Comparison of ENCODE assay signal across 17 cellular contexts in the genomic region with DNA sequence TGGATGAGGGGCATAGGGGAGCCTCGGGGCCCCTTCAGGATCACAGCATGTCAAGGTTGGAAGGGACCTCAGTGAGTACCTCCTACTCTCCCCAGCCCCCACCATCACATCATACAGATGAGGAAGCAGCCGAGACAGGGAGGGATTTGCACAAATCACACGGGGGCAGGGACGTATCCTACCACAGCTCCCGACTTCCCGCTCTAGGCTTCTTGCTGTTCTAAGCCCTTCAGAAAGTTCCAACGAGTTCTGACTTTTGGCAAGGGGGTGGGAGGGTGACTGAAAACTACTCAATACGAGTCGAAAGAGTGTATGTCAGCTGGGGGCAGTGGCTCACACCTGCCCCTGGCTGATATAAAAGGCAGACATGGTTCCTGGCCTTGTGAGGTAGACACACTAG. TPM values are rescaled to one million over a fixed set of nuclear protein-coding genes. Genes with fewer than 3 reads are reported as not detected.
DNase-seq lines count a peak whose midpoint lies in the region; FAIRE-seq and TF ChIP-seq lines count a peak whose summit lies in the region.
"Had no signal": no experiment of that assay in that cellular context is flagged by ENCODE, and none has a peak within 500 bp of the region (broad histone marks: within the 10 kb centered on the region; RNA-seq: fewer than 3 reads in every experiment).

No MANE protein-coding gene starts in this region.

- 67% methylated on average over 9 of the region's 9 CpGs for WGBS in SK-N-SH (ENCODE audit: low lambda C conversion rate)

- H2AFZ ChIP-seq in astrocyte (ENCODE audit: low read depth, low read length) = no peak overlapping the region
- H2AFZ ChIP-seq in osteoblast (ENCODE audit: low read length) = no peak overlapping the region
- no peak overlapping the region for H2AFZ ChIP-seq in SK-N-SH (ENCODE audit: low read depth)

- H3K4me3 ChIP-seq in astrocyte (ENCODE audit: insufficient read depth, low read depth, low read length) (no peak overlapping the region), osteoblast (ENCODE audit: insufficient read depth, low read length) (no peak overlapping the region), SK-N-SH (ENCODE audit: low read depth in 2 of 2, low read length in 1 of 2) (no peak overlapping the region)

- TF ChIP-seq EP300 in SK-N-SH (IDR thresholded peaks at IDR 0.05; ENCODE audit: borderline replicate concordance in 1 of 2, low read depth in 1 of 2, low read length in 1 of 2) = no peak

- H3K36me3 Mint-ChIP-seq in astrocyte (ENCODE audit: low read depth, unreplicated experiment) = no peaks in the 10 kb centered on the region

- no peaks in the 10 kb centered on the region for H3K9me2 ChIP-seq in SK-N-SH

- CTCF ChIA-PET in SK-N-SH (lab: Yijun Ruan, JAX) = interaction anchor here (0.7 to 19.7 kb wide), 9 partner anchors 15 to 220 kb away, joined by 3 to 955 read pairs (median 4); a partner anchor contains a TSS

- TF ChIP-seq CTCF in astrocyte (IDR thresholded peaks at IDR 0.05; ENCODE audit: insufficient read depth, low read depth, low read length) = no peak
- TF ChIP-seq CTCF in osteoblast (IDR thresholded peaks at IDR 0.05; ENCODE audit: extremely low read depth, low read depth, low read length) = no peak
- no peak for TF ChIP-seq CTCF in SK-N-SH (IDR thresholded peaks at IDR 0.05)

- H3K4me2 ChIP-seq in astrocyte (ENCODE audit: low read length) (no peak overlapping the region), osteoblast (ENCODE audit: insufficient read depth, low read length) (no peak overlapping the region), SK-N-SH (no peak overlapping the region)

- H3K9ac ChIP-seq in astrocyte (ENCODE audit: low read length) = no peak overlapping the region
- H3K9ac ChIP-seq in SK-N-SH = no peak overlapping the region

- FAIRE-seq in astrocyte (lab: Jason Lieb, UNC) = no peak

- DNase-seq in CD1c-positive myeloid dendritic cell (ENCODE audit: extremely low spot score) (peak; percentile 55), KBM-7 (peak; percentile 59), astrocyte (ENCODE audit: low read depth) (no peak), osteoblast (ENCODE audit: insufficient read length, low spot score, missing footprints) (peak; percentile 0), activated gamma-delta T cell (lab: John Stamatoyannopoulos, UW) (no peak), cerebellum (ENCODE audit: low spot score) (no peak), SK-N-SH (no peak)
- DNase-seq: DMS153; EL; HCEC 1CT; NCI-H146; NCI-H2081 treated with DMSO at 0.1 percent for 48 hours; NCI-H226; NCI-H526; NK-92 treated with Interleukin-12 subunit alpha and Interleukin-12 subunit beta, amount 100 ng/mL, for 24 hours; Right ventricle myocardium superior had no signal

- no peak overlapping the region for H3K27ac ChIP-seq in astrocyte (ENCODE audit: low read depth, low read length)
- no peak overlapping the region for H3K27ac ChIP-seq in osteoblast (ENCODE audit: low read depth, low read length)
- no peak overlapping the region for H3K27ac ChIP-seq in SK-N-SH (ENCODE audit: low read depth in 2 of 2, low read length in 1 of 2)

- H3K9me3 Mint-ChIP-seq in astrocyte (ENCODE audit: unreplicated experiment) = no peaks in the 10 kb centered on the region

- H3K9me3 ChIP-seq in astrocyte (ENCODE audit: insufficient read depth, low read depth, low read length) = no peaks in the 10 kb centered on the region
- no peaks in the 10 kb centered on the region for H3K9me3 ChIP-seq in osteoblast (ENCODE audit: low read depth, low read length)
- H3K9me3 ChIP-seq in SK-N-SH = no peaks in the 10 kb centered on the region

- POLR2A ChIA-PET in SK-N-SH (lab: Yijun Ruan, JAX) = interaction anchor here (0.6 kb wide), 1 partner anchor 658 kb away, joined by 3 read pairs; a partner anchor contains a TSS

- H3K27me3 Mint-ChIP-seq in astrocyte (ENCODE audit: low read depth, unreplicated experiment) = no peaks in the 10 kb centered on the region
- H3K27me3 Mint-ChIP-seq: B cell had no signal

- H3K27me3 ChIP-seq in astrocyte (ENCODE audit: insufficient read depth, low read length) (peaks cover 3% of the 10 kb centered on the region), osteoblast (ENCODE audit: insufficient read depth, low read length) (no peaks in the 10 kb centered on the region), SK-N-SH (ENCODE audit: insufficient read depth) (no peaks in the 10 kb centered on the region)

- H3K36me3 ChIP-seq in astrocyte (ENCODE audit: insufficient read depth, low read length) (no peaks in the 10 kb centered on the region), osteoblast (ENCODE audit: insufficient read depth, low read length) (no peaks in the 10 kb centered on the region), SK-N-SH (replicated peaks in 1 of 2; ENCODE audit: control insufficient read depth in 1 of 2, insufficient read depth in 2 of 2, low read length in 1 of 2) (no peaks in the 10 kb centered on the region)

- H3K27ac Mint-ChIP-seq in astrocyte (ENCODE audit: unreplicated experiment) = no peak overlapping the region
- H3K27ac Mint-ChIP-seq: B cell had no signal

- H3K4me1 Mint-ChIP-seq in astrocyte (ENCODE audit: low read depth, unreplicated experiment) = peaks cover 21% of the 10 kb centered on the region

- TF ChIP-seq RAD21 in SK-N-SH (IDR thresholded peaks at IDR 0.05; ENCODE audit: low read length) = no peak

- peaks cover 20% of the 10 kb centered on the region for H3F3A ChIP-seq in SK-N-SH (replicated peaks; ENCODE audit: insufficient read depth)

- in situ Hi-C loops in KBM-7 (cut with MboI; ENCODE audit: low pct_unique_long_range_greater_than_20kb, low sequenced_read_pairs) = no loop called here

- H3K4me3 Mint-ChIP-seq in astrocyte (ENCODE audit: unreplicated experiment) = peak overlapping the region; percentile 6
- H3K4me3 Mint-ChIP-seq: B cell had no signal

- H3K4me1 ChIP-seq in astrocyte (ENCODE audit: insufficient read depth, low read length) (peaks cover 14% of the 10 kb centered on the region), osteoblast (ENCODE audit: insufficient read depth, low read length) (peaks cover 24% of the 10 kb centered on the region), SK-N-SH (ENCODE audit: control insufficient read depth in 1 of 2, insufficient read depth in 2 of 2, low read depth in 1 of 2, low read length in 1 of 2) (peaks cover 12 to 13% of the 10 kb centered on the region in 2 experiments; a peak in 3 of 4 replicates)

- H3K79me2 ChIP-seq in astrocyte (ENCODE audit: insufficient read depth, low read length) = peaks cover 7% of the 10 kb centered on the region
- peaks cover 12% of the 10 kb centered on the region for H3K79me2 ChIP-seq in osteoblast (ENCODE audit: insufficient read depth, low read length)
- H3K79me2 ChIP-seq in SK-N-SH (ENCODE audit: insufficient read depth) = peaks cover 16% of the 10 kb centered on the region

- H4K20me1 ChIP-seq in astrocyte (ENCODE audit: insufficient read depth, low read length) (peaks cover 5% of the 10 kb centered on the region), osteoblast (ENCODE audit: insufficient read depth, low read length) (no peaks in the 10 kb centered on the region), SK-N-SH (ENCODE audit: insufficient read depth) (no peaks in the 10 kb centered on the region)

TF ChIP-seq in SK-N-SH, 30 proteins besides CTCF, POLR2A, EP300 and RAD21 (continues in another document):
- no peak for TF ChIP-seq EZH2phosphoT487 (IDR thresholded peaks at IDR 0.05; ENCODE audit: borderline replicate concordance, low read depth)

RNA-seq across cellular contexts. Expression of a gene that starts 4.7 kb away (rescaled TPM):
- total RNA-seq in astrocyte (9.2 and 9.4 TPM in 2 replicates), osteoblast (7.6 and 10.3 TPM in 2 replicates), cerebellum (19.6 TPM)
- polyA plus RNA-seq in SK-N-SH (2012; rRNA removed) = 21.5 and 22.3 TPM in 2 replicates
- polyA plus RNA-seq in SK-N-SH (2012; cell fraction: cytosol; rRNA removed) = 4.8 and 8.6 TPM in 2 replicates
- polyA plus RNA-seq in SK-N-SH (2012; cell fraction: nucleus; rRNA removed) = 100 and 114 TPM in 2 replicates

RNA-seq across cellular contexts. Expression of a gene that starts 13.7 kb away (rescaled TPM):
- total RNA-seq in astrocyte (17.4 and 17.6 TPM in 2 replicates), osteoblast (6.2 and 6.9 TPM in 2 replicates), cerebellum (0.27 TPM)
- polyA plus RNA-seq in SK-N-SH (2012; rRNA removed) = 27.0 and 27.7 TPM in 2 replicates
- polyA plus RNA-seq in SK-N-SH (2012; cell fraction: cytosol; rRNA removed) = 13.3 and 17.5 TPM in 2 replicates
- polyA plus RNA-seq in SK-N-SH (2012; cell fraction: nucleus; rRNA removed) = 61.9 and 75.9 TPM in 2 replicates

RNA-seq across cellular contexts. Expression of a gene that starts 14.6 kb away (rescaled TPM):
- total RNA-seq in astrocyte (157 and 159 TPM in 2 replicates), osteoblast (161 and 169 TPM in 2 replicates), cerebellum (41.6 TPM)
- polyA plus RNA-seq in SK-N-SH (2012; rRNA removed) = 210 and 261 TPM in 2 replicates
- polyA plus RNA-seq in SK-N-SH (2012; cell fraction: cytosol; rRNA removed) = 130 and 175 TPM in 2 replicates
- 181 and 248 TPM in 2 replicates for polyA plus RNA-seq in SK-N-SH (2012; cell fraction: nucleus; rRNA removed)

RNA-seq across cellular contexts. Expression of a gene that starts 16.8 kb away (rescaled TPM):
- total RNA-seq in astrocyte = 0.16 TPM in 1 of 2 replicates, not detected in the other
- total RNA-seq in osteoblast = not detected in 2 replicates
- not detected for total RNA-seq in cerebellum
- polyA plus RNA-seq in SK-N-SH (2012; rRNA removed) = 0.05 TPM in 1 of 2 replicates, not detected in the other
- not detected in 2 replicates for polyA plus RNA-seq in SK-N-SH (2012; cell fraction: cytosol; rRNA removed)
- 0.08 and 0.31 TPM in 2 replicates for polyA plus RNA-seq in SK-N-SH (2012; cell fraction: nucleus; rRNA removed)

RNA-seq across cellular contexts. Expression of a gene that starts 28.4 kb away (rescaled TPM):
- 0.10 and 0.23 TPM in 2 replicates for total RNA-seq in astrocyte
- under 0.01 TPM in 2 replicates for total RNA-seq in osteoblast
- 0.18 TPM for total RNA-seq in cerebellum
- 0.15 and 0.23 TPM in 2 replicates for polyA plus RNA-seq in SK-N-SH (2012; rRNA removed)
- polyA plus RNA-seq in SK-N-SH (2012; cell fraction: cytosol; rRNA removed) = 0.05 and 0.09 TPM in 2 replicates
- 1.3 and 1.9 TPM in 2 replicates for polyA plus RNA-seq in SK-N-SH (2012; cell fraction: nucleus; rRNA removed)

Comparison
In these comparisons a context has a peak if more than half of its experiments do, and no peak if none do; other contexts are left out.
1. DNase-seq: peak in CD1c-positive myeloid dendritic cell (single experiment), KBM-7 (single experiment) and osteoblast (single experiment); none in astrocyte (single experiment), activated gamma-delta T cell (single experiment), cerebellum (single experiment) and SK-N-SH (single experiment).